21 cellular contexts compared by ENCODE assay signal in the genomic region with DNA sequence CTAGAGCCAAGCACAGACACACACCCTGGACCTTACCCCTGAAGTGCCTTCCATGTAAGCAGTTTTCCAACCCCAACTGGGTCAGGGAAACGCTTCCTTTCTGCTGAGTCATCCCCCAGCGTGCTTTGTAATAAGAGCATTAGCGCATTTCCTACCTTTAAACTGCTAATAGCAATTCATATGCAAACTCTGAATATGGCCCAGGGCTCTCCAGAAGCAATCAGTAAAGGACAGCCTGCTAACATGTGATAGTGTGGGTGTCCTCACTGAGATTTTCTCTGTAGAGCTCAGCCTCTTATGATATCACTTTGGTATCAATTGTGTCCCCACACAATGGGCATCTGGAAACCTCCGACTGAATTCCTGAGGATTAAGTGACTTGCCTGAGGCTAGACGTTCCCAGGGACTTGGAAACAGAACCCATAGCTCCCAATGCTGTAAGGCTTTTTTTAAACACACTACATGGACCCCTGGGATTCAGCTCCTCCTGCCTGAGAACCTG. TPM values are rescaled to one million over a fixed set of nuclear protein-coding genes. Genes with fewer than 3 reads are reported as not detected.
DNase-seq lines count a peak whose midpoint lies in the region; TF ChIP-seq lines count a peak whose summit lies in the region.
"Had no signal": no experiment of that assay in that cellular context is flagged by ENCODE, and none has a peak within 500 bp of the region (broad histone marks: within the 10 kb centered on the region; RNA-seq: fewer than 3 reads in every experiment).

No MANE protein-coding gene starts in this region.

- peaks cover 5% of the 10 kb centered on the region for H3F3A ChIP-seq in neural cell (ENCODE audit: insufficient read depth, low read length, poor library complexity, severe bottlenecking)

- TF ChIP-seq POLR2A in transverse colon (IDR thresholded peaks at IDR 0.05) = no peak

- TF ChIP-seq CTCF in endodermal cell (conservative IDR thresholded peaks at IDR 0.05) = no peak
- TF ChIP-seq CTCF in neural cell (IDR thresholded peaks at IDR 0.05; ENCODE audit: poor library complexity, severe bottlenecking) = no peak
- no peak for TF ChIP-seq CTCF in transverse colon (IDR thresholded peaks at IDR 0.05)

- TF ChIP-seq RAD21 in neural cell (conservative IDR thresholded peaks at IDR 0.05) = no peak

- in situ Hi-C loops in transverse colon (cut with MboI; ENCODE audit: low pct_ligation_motif_present in 1 of 4, low pct_unique_long_range_greater_than_20kb in 1 of 4, low sequenced_read_pairs in 3 of 4) = no loop called here

- H3K36me3 ChIP-seq in endodermal cell (ENCODE audit: control insufficient read depth, insufficient read depth, low read length) (peaks cover 29% of the 10 kb centered on the region), neural cell (ENCODE audit: insufficient read depth, low read length) (peaks cover 18% of the 10 kb centered on the region), transverse colon (no peaks in the 10 kb centered on the region)
- H3K36me3 ChIP-seq: BLaER1 had no signal

- no peaks in the 10 kb centered on the region for H3K27me3 Mint-ChIP-seq in endodermal cell (ENCODE audit: insufficient read depth)

- H3K79me2 ChIP-seq in neural cell (replicated peaks; ENCODE audit: insufficient read depth, low read length) = peaks cover 82% of the 10 kb centered on the region

- H3K9me3 ChIP-seq in endodermal cell (ENCODE audit: control insufficient read depth, low read length) (no peaks in the 10 kb centered on the region), neural cell (ENCODE audit: low read length) (no peaks in the 10 kb centered on the region), transverse colon (no peaks in the 10 kb centered on the region)

- peaks cover 8% of the 10 kb centered on the region for H3K36me3 Mint-ChIP-seq in endodermal cell (ENCODE audit: low read depth)
- H3K36me3 Mint-ChIP-seq: naive B cell had no signal

- TF ChIP-seq EP300 in neural cell (conservative IDR thresholded peaks at IDR 0.05; ENCODE audit: poor library complexity, severe bottlenecking) (no peak), transverse colon (IDR thresholded peaks at IDR 0.05; ENCODE audit: low read depth) (no peak)

- H3K4me1 ChIP-seq in endodermal cell (ENCODE audit: control insufficient read depth, insufficient read depth, low read length) = peaks cover 14% of the 10 kb centered on the region
- H3K4me1 ChIP-seq in transverse colon = peaks cover 0 to 9% (median 2%) of the 10 kb centered on the region in 4 donors
- H3K4me1 ChIP-seq: BLaER1 had no signal

- H3K4me3 Mint-ChIP-seq in endodermal cell = peak overlapping the region; percentile 29
- H3K4me3 Mint-ChIP-seq: activated T-cell treated with anti-CD3 and anti-CD28 coated beads, Interleukin-2, amount 50 U/mL, for 72 hours; naive B cell; T-helper 2 cell treated with Interferon-gamma antibody and Interleukin-4, amounts not matched to agents 5 μg/mL and 100 μg/mL, for 36 hours had no signal

- H3K4me2 ChIP-seq in neural cell (ENCODE audit: low read length) = no peak overlapping the region
- H3K4me2 ChIP-seq: BLaER1 had no signal

- H3K27ac Mint-ChIP-seq in endodermal cell = peak overlapping the region; percentile 98
- H3K27ac Mint-ChIP-seq: activated naive CD4-positive, alpha-beta T cell treated with anti-CD3 and anti-CD28 coated beads, Interleukin-2, amount 50 U/mL, for 72 hours; activated T-cell treated with anti-CD3 and anti-CD28 coated beads, Interleukin-2, amount 50 U/mL, for 72 hours; naive B cell; T-helper 2 cell treated with Interferon-gamma antibody and Interleukin-4, amounts not matched to agents 5 μg/mL and 100 μg/mL, for 36 hours had no signal

- peaks cover 4% of the 10 kb centered on the region for H4K20me1 ChIP-seq in neural cell (ENCODE audit: insufficient read depth)
- H4K20me1 ChIP-seq: BLaER1 had no signal

- H3K27me3 ChIP-seq in endodermal cell (ENCODE audit: control insufficient read depth, insufficient read depth, low read length, poor library complexity, severe bottlenecking) (no peaks in the 10 kb centered on the region), neural cell (ENCODE audit: insufficient read depth, low read depth, low read length) (no peaks in the 10 kb centered on the region), transverse colon (peaks cover 43% of the 10 kb centered on the region)
- H3K27me3 ChIP-seq: BLaER1 had no signal

- H2AFZ ChIP-seq in neural cell (ENCODE audit: low read depth, low read length) = no peak overlapping the region

- peaks cover 59% of the 10 kb centered on the region for H3K4me1 Mint-ChIP-seq in endodermal cell

- intact Hi-C loops in transverse colon (cut with DNase I; ENCODE audit: low total_unique reads) = no loop called here

- no peaks in the 10 kb centered on the region for H3K9me3 Mint-ChIP-seq in endodermal cell

- H3K9ac ChIP-seq in endodermal cell (ENCODE audit: extremely low read depth, low read length, poor library complexity, severe bottlenecking) = peak overlapping the region; percentile 60
- H3K9ac ChIP-seq in neural cell (ENCODE audit: low read length) = no peak overlapping the region
- H3K9ac ChIP-seq: BLaER1 had no signal

- 7 to 10% methylated on average over 5 of the region's 5 CpGs for WGBS in endodermal cell (ENCODE audit: insufficient coverage in 1 of 2, insufficient read length in 1 of 2), 2 experiments
- WGBS in transverse colon (ENCODE audit: low coverage in 1 of 2), 2 donors = 11 to 20% methylated on average over 5 of the region's 5 CpGs

- DNase-seq in H4 (ENCODE audit: low spot score) (peak; percentile 67), NCI-H1048 (lab: John Stamatoyannopoulos, UW) (peak; percentile 20), endodermal cell (peak; percentile 89), transverse colon (no peak), glomerular visceral epithelial cell (ENCODE audit: extremely low spot score) (no peak)
- DNase-seq in effector CD4-positive, alpha-beta T cell = no peak
- DNase-seq: activated CD8-positive, alpha-beta memory T cell treated with anti-CD3 and anti-CD28 coated beads for 24 hours; activated T-cell treated with anti-CD3 and anti-CD28 coated beads, Interleukin-2, amount 50 U/mL, for 72 hours; naive B cell; NCI-H1436; NCI-H524; posterior cingulate gyrus; SHP77 treated with DMSO at 0.1 percent for 48 hours; stimulated activated CD4-positive, alpha-beta T cell treated with anti-CD3 and anti-CD28 coated beads, Interleukin-2, amount 100 ng/mL, for 48 hours had no signal

- peak overlapping the region; percentile 72 for H3K4me3 ChIP-seq in endodermal cell (ENCODE audit: low read length)
- peak overlapping the region; percentile 89 for H3K4me3 ChIP-seq in neural cell (ENCODE audit: low read length)
- H3K4me3 ChIP-seq in transverse colon = no peak overlapping the region
- H3K4me3 ChIP-seq: BLaER1, coronary artery had no signal

- H3K9me2 ChIP-seq in neural cell (ENCODE audit: insufficient read depth, low read length) = no peaks in the 10 kb centered on the region

- H3K27ac ChIP-seq in endodermal cell (ENCODE audit: low read depth, low read length) = peak overlapping the region; percentile 12
- no peak overlapping the region for H3K27ac ChIP-seq in neural cell (ENCODE audit: low read length)
- no peak overlapping the region for H3K27ac ChIP-seq in transverse colon
- H3K27ac ChIP-seq: BLaER1, coronary artery, epithelial cell of prostate had no signal

TF ChIP-seq in neural cell, 6 proteins besides CTCF, POLR2A, EP300 and RAD21:
- no peak for TF ChIP-seq MXI1 (conservative IDR thresholded peaks at IDR 0.05; ENCODE audit: poor library complexity, severe bottlenecking)
- no peak for TF ChIP-seq SMC3 (conservative IDR thresholded peaks at IDR 0.05; ENCODE audit: poor library complexity)
- TF ChIP-seq EZH2 (IDR thresholded peaks at IDR 0.05; ENCODE audit: borderline replicate concordance, insufficient read depth, low read length, poor library complexity, severe bottlenecking) = no peak
- TF ChIP-seq, protein P1, sequence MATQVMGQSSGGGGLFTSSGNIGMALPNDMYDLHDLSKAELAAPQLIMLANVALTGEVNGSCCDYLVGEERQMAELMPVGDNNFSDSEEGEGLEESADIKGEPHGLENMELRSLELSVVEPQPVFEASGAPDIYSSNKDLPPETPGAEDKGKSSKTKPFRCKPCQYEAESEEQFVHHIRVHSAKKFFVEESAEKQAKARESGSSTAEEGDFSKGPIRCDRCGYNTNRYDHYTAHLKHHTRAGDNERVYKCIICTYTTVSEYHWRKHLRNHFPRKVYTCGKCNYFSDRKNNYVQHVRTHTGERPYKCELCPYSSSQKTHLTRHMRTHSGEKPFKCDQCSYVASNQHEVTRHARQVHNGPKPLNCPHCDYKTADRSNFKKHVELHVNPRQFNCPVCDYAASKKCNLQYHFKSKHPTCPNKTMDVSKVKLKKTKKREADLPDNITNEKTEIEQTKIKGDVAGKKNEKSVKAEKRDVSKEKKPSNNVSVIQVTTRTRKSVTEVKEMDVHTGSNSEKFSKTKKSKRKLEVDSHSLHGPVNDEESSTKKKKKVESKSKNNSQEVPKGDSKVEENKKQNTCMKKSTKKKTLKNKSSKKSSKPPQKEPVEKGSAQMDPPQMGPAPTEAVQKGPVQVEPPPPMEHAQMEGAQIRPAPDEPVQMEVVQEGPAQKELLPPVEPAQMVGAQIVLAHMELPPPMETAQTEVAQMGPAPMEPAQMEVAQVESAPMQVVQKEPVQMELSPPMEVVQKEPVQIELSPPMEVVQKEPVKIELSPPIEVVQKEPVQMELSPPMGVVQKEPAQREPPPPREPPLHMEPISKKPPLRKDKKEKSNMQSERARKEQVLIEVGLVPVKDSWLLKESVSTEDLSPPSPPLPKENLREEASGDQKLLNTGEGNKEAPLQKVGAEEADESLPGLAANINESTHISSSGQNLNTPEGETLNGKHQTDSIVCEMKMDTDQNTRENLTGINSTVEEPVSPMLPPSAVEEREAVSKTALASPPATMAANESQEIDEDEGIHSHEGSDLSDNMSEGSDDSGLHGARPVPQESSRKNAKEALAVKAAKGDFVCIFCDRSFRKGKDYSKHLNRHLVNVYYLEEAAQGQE (IDR thresholded peaks at IDR 0.05; ENCODE audit: borderline replicate concordance) = no peak
- TF ChIP-seq TAF1 (IDR thresholded peaks at IDR 0.05; ENCODE audit: low read depth) = no peak
- no peak for TF ChIP-seq POLR2AphosphoS5 (IDR thresholded peaks at IDR 0.05)

RNA-seq across cellular contexts. Expression of a gene that starts 5.6 kb away (rescaled TPM):
- total RNA-seq in H4 (2014; rRNA removed; shearing (Covaris generic)) = 14.4 and 21.1 TPM in 2 replicates
- total RNA-seq in endodermal cell = 100 to 1,000 TPM in 1 of 2 donors, 10 to 100 TPM in 1; 81.8 to 122 TPM
- 30.2 TPM for polyA plus RNA-seq in endodermal cell (2013, experiment 1 of 2)
- polyA plus RNA-seq in endodermal cell (2013, experiment 2 of 2) = 30.3 TPM
- polyA plus RNA-seq in neural cell = 74.6 and 78.3 TPM in 2 replicates
- polyA minus RNA-seq in neural cell = 163 and 208 TPM in 2 replicates
- 1 to 10 TPM in 2 of 4 donors, under 1 TPM in 2; 0.20 to 3.8 (median 1.2) TPM for total RNA-seq in transverse colon
- total RNA-seq: activated naive CD4-positive, alpha-beta T cell treated with anti-CD3 and anti-CD28 coated beads, Interleukin-2, amount 50 U/mL, for 72 hours; HT1080 had no signal

Comparison
In these comparisons a context has a peak if more than half of its experiments do, and no peak if none do; other contexts are left out.
1. DNase-seq: peak in H4 (single experiment), NCI-H1048 (single experiment) and endodermal cell (single experiment); none in transverse colon (single experiment), glomerular visceral epithelial cell (single experiment) and effector CD4-positive, alpha-beta T cell (single experiment).
2. H3K4me3 ChIP-seq: peak in endodermal cell (single experiment) and neural cell (single experiment); none in transverse colon (0 of 4).